Comparison of ENCODE assay signal across 8 cellular contexts in the genomic region with DNA sequence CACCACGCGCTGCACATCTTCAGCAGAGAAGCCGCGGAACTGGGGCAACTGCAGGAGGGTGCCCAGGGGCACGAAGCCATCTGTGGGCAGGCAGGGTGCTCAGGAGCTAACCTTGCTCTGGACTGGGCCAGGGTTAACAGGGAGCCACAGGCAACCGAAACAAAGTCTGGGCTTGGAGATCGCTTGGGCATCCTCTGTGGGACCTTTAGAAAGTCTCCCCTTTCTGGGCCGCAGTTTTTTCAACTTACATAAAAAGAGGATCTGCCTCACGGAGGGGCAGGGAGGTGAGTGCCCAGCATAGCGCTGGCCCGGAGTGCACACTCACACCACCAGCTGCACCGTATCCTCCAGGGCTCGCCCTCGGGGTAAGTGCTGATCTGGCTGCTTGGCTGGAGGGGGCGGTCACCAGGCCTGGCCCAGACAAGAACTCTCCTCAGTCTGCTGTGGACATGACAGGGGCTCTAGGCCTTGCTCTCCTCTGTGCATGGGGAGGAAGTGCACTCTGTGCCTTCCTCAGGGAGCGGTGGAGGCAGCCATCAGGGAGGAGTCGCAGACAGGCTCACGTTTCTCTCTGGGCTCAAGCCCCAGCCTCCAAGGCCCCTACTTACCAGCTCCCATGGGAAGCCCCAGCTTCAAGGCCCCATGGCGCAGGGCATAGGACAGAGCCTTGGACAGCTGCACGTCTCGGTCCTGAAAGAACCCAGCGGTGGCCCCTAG. TPM values are rescaled to one million over a fixed set of nuclear protein-coding genes. Genes with fewer than 3 reads are reported as not detected.
A peak's percentile ranks its signal among the peaks of the same experiment; 100 is the strongest.
DNase-seq lines count a peak whose midpoint lies in the region; ATAC-seq and TF ChIP-seq lines count a peak whose summit lies in the region.

No MANE protein-coding gene starts in this region.

- BruUV-seq in A673 (replicated peaks; lab: Mats Ljungman, UMichigan) (no TSS peak), IMR-90 (replicated peaks; lab: Mats Ljungman, UMichigan) (no TSS peak), MCF 10A (replicated peaks; lab: Mats Ljungman, UMichigan) (no TSS peak)

- no peaks in the 10 kb centered on the region for H3K27me3 ChIP-seq in A673 (replicated peaks; ENCODE audit: insufficient read depth, low read depth, low read length, poor library complexity)
- H3K27me3 ChIP-seq in IMR-90 (ENCODE audit: control insufficient read depth, insufficient read depth, low read length): no peaks in the 10 kb centered on the region

- peak overlapping the region; percentile 95 for H3K4me2 ChIP-seq in IMR-90 (ENCODE audit: low read depth, low read length)

- H2AK9ac ChIP-seq in IMR-90 (replicated peaks; ENCODE audit: low read depth, low read length, poor library complexity): peak overlapping the region; percentile 100

- H3K23ac ChIP-seq in IMR-90 (ENCODE audit: low read depth, low read length): peak overlapping the region; percentile 92

- no peaks in the 10 kb centered on the region for H3K9me3 Mint-ChIP-seq in MCF 10A (ENCODE audit: unreplicated experiment)

- H3K4me3 ChIP-seq in A673 (ENCODE audit: low read depth, low read length, poor library complexity, severe bottlenecking) (peak overlapping the region; percentile 87), IMR-90 (ENCODE audit: insufficient read depth, low read depth, low read length) (peak overlapping the region; percentile 95), mucosa of descending colon (peak overlapping the region; percentile 60)

- peak overlapping the region; percentile 90 for H2BK5ac ChIP-seq in IMR-90 (ENCODE audit: low read depth, low read length, poor library complexity, severe bottlenecking)

- no peak for TF ChIP-seq CTCF in A673 (conservative IDR thresholded peaks at IDR 0.05; ENCODE audit: low read depth, low read length)
- TF ChIP-seq CTCF in IMR-90 (conservative IDR thresholded peaks at IDR 0.05; ENCODE audit: low read depth, low read length): no peak
- no peak for TF ChIP-seq CTCF in MCF 10A (IDR thresholded peaks at IDR 0.05; ENCODE audit: unreplicated experiment)
- TF ChIP-seq CTCF in mucosa of descending colon (IDR thresholded peaks at IDR 0.05): no peak

- H3K4me3 Mint-ChIP-seq in MCF 10A (ENCODE audit: unreplicated experiment): peak overlapping the region; percentile 80

- peaks cover 22 to 54% of the 10 kb centered on the region in 2 experiments; a peak in 3 of 4 replicates for H3K79me1 ChIP-seq in IMR-90 (ENCODE audit: low read depth in 1 of 2, low read length in 2 of 2)

- H4K91ac ChIP-seq in IMR-90 (ENCODE audit: insufficient read depth, low read depth, low read length): peak overlapping the region; percentile 92; the same call in 1 of the 2 replicates

- TF ChIP-seq RAD21 in IMR-90 (IDR thresholded peaks at IDR 0.05; ENCODE audit: low read length): no peak

- H2AK5ac ChIP-seq in IMR-90 (ENCODE audit: low read depth, low read length): peak overlapping the region; percentile 94

- H3K4me1 ChIP-seq in A673 (ENCODE audit: insufficient read depth, low read length, poor library complexity, severe bottlenecking): peaks cover 22% of the 10 kb centered on the region
- H3K4me1 ChIP-seq in IMR-90 (ENCODE audit: control insufficient read depth, insufficient read depth, low read length): peaks cover 20% of the 10 kb centered on the region
- peaks cover 34% of the 10 kb centered on the region for H3K4me1 ChIP-seq in mucosa of descending colon (ENCODE audit: low read depth)

- no peak overlapping the region for H4K5ac ChIP-seq in IMR-90 (ENCODE audit: low read depth, low read length)

- no peak overlapping the region for H2BK120ac ChIP-seq in IMR-90 (ENCODE audit: low read depth, low read length)

- no peak overlapping the region for H2BK15ac ChIP-seq in IMR-90 (ENCODE audit: low read depth, low read length)

- dilution Hi-C loops in IMR-90 (cut with HindIII; ENCODE audit: low sequenced_read_pairs, unreplicated experiment): no loop called here

- peak overlapping the region; percentile 86 to 99; a peak in 2 of 4 replicates for H4K8ac ChIP-seq in IMR-90 (ENCODE audit: low read depth in 2 of 2, low read length in 2 of 2)

- in situ Hi-C loops in IMR-90 (cut with MboI; ENCODE audit: low sequenced_read_pairs): no loop called here

- intact Hi-C loops in A673 (cut with micrococcal nuclease; ENCODE audit: unreplicated experiment) (no loop called here), IMR-90 (cut with micrococcal nuclease) (no loop called here), MCF 10A (cut with micrococcal nuclease) (no loop called here), mucosa of descending colon (cut with DNase I, micrococcal nuclease) (no loop called here)

- peak overlapping the region; percentile 87 for H3K27ac ChIP-seq in A673 (ENCODE audit: low read depth, low read length, poor library complexity, severe bottlenecking)
- H3K27ac ChIP-seq in IMR-90 (ENCODE audit: insufficient read depth, low read length): peak overlapping the region; percentile 85; the same call in 1 of the 2 replicates

- WGBS in IMR-90 (ENCODE audit: extremely low coverage in 2 of 2, insufficient read length in 1 of 2), 2 experiments: 86% methylated on average over 9 of the region's 22 CpGs; no CpG with 5 or more reads in 1 of the 2 experiments

- peak overlapping the region; percentile 93 for H3K9ac ChIP-seq in IMR-90 (ENCODE audit: low read depth, low read length)

- POLR2A ChIA-PET in A673 (lab: Charles Lee; ENCODE audit: low non-redundant PET) (interaction anchor here (0.6 kb wide), 1 partner anchor 14 kb away, joined by 7 read pairs; no protein-coding TSS in a partner anchor), IMR-90 (lab: Charles Lee; ENCODE audit: unreplicated experiment) (no interaction called here), MCF 10A (lab: Yijun Ruan, JAX) (interaction anchor here (0.8 to 11.9 kb wide), 7 partner anchors 11 to 93 kb away, joined by 3 to 122 read pairs (median 3); a partner anchor contains a TSS)

- H3K36me3 Mint-ChIP-seq in MCF 10A (ENCODE audit: insufficient read depth, unreplicated experiment): peaks cover 6% of the 10 kb centered on the region

- H3K18ac ChIP-seq in IMR-90 (ENCODE audit: low read depth, low read length): no peak overlapping the region

- H3K14ac ChIP-seq in IMR-90 (replicated peaks; ENCODE audit: low read depth, low read length): peak overlapping the region; percentile 95

- H3K36me3 ChIP-seq in A673 (ENCODE audit: insufficient read depth, low read length, poor library complexity, severe bottlenecking): peaks cover 28% of the 10 kb centered on the region
- peaks cover 5% of the 10 kb centered on the region for H3K36me3 ChIP-seq in IMR-90 (ENCODE audit: control insufficient read depth, insufficient read depth, low read length)
- H3K36me3 ChIP-seq in mucosa of descending colon (ENCODE audit: low read depth): no peaks in the 10 kb centered on the region

- no peaks in the 10 kb centered on the region for H3K27me3 Mint-ChIP-seq in MCF 10A (ENCODE audit: insufficient read depth, unreplicated experiment)

- TF ChIP-seq POLR2A in IMR-90 (IDR thresholded peaks at IDR 0.05; ENCODE audit: low read depth, low read length) (no peak), GM18505 (IDR thresholded peaks at IDR 0.05; ENCODE audit: borderline replicate concordance, extremely low read depth, insufficient read depth, insufficient read length) (no peak)

- peak overlapping the region; percentile 95 for H3K4ac ChIP-seq in IMR-90 (ENCODE audit: low read depth, low read length)

- no peaks in the 10 kb centered on the region for H3K9me3 ChIP-seq in A673 (ENCODE audit: low read depth, low read length, poor library complexity, severe bottlenecking)
- no peaks in the 10 kb centered on the region for H3K9me3 ChIP-seq in IMR-90 (ENCODE audit: control insufficient read depth, insufficient read depth, low read length)
- H3K9me3 ChIP-seq in mucosa of descending colon: no peaks in the 10 kb centered on the region

- H4K20me1 ChIP-seq in IMR-90 (ENCODE audit: insufficient read depth, low read length): no peaks in the 10 kb centered on the region; the same call in 1 of the 2 replicates

- no peak overlapping the region for H3K56ac ChIP-seq in IMR-90 (ENCODE audit: extremely low read depth, insufficient read depth, low read length)

- H2AFZ ChIP-seq in IMR-90 (replicated peaks; ENCODE audit: low read length, poor library complexity): peak overlapping the region; percentile 99

- no peak overlapping the region for H3K27ac Mint-ChIP-seq in MCF 10A (ENCODE audit: low read depth, unreplicated experiment)

- no peak for DNase-seq in A673 (ENCODE audit: low spot score)
- no peak for DNase-seq in IMR-90
- no peak for DNase-seq in MCF 10A (ENCODE audit: unreplicated experiment)
- peak in 1 of 3 donors; percentile 36 for DNase-seq in mucosa of descending colon
- no peak for DNase-seq in superior temporal gyrus (ENCODE audit: extremely low spot score)

- H3K4me1 Mint-ChIP-seq in MCF 10A (ENCODE audit: insufficient read depth, unreplicated experiment): peaks cover 8% of the 10 kb centered on the region

- peaks cover 19% of the 10 kb centered on the region for H3K9me1 ChIP-seq in IMR-90 (ENCODE audit: insufficient read depth, low read length)

- no peak overlapping the region for H2BK20ac ChIP-seq in IMR-90 (ENCODE audit: low read depth, low read length)

- CTCF ChIA-PET in A673 (lab: Charles Lee) (interaction anchor here (0.9 to 1.4 kb wide), 2 partner anchors 19 to 76 kb away, joined by 3 read pairs; a partner anchor contains a TSS), IMR-90 (lab: Yijun Ruan, JAX) (no interaction called here), MCF 10A (lab: Yijun Ruan, JAX) (interaction anchor here (0.6 to 4.7 kb wide), 5 partner anchors 9 to 132 kb away, joined by 3 to 22 read pairs (median 3); no protein-coding TSS in a partner anchor)

- no peak for ATAC-seq in IMR-90 (ENCODE audit: low read depth)
- no peak for ATAC-seq in mucosa of descending colon
- ATAC-seq in HG03457 (IDR thresholded peaks at IDR 0.05; ENCODE audit: unreplicated experiment): no peak
- no peak for ATAC-seq in HG03469 (IDR thresholded peaks at IDR 0.05; ENCODE audit: unreplicated experiment)
- no peak for ATAC-seq in GM18505 (IDR thresholded peaks at IDR 0.05; ENCODE audit: unreplicated experiment)

RNA-seq across cellular contexts. Expression of a gene that starts 0.9 kb away (rescaled TPM):
- total RNA-seq in A673 (2021) (43.6 and 59.6 TPM in 2 replicates), IMR-90 (2012; rRNA removed) (43.0 and 81.9 TPM in 2 replicates), MCF 10A (2022) (27.0 and 31.3 TPM in 2 replicates), mucosa of descending colon (10 to 100 TPM; 50.6 to 55.1 (median 53.1) TPM)
- polyA plus RNA-seq in IMR-90 (2012; rRNA removed): 63.2 and 64.2 TPM in 2 replicates
- polyA plus RNA-seq in IMR-90 (2012; cell fraction: cytosol; rRNA removed): 47.6 and 95.6 TPM in 2 replicates
- polyA plus RNA-seq in IMR-90 (2012; cell fraction: nucleus; rRNA removed; ENCODE audit: low replicate concordance): 119 and 279 TPM in 2 replicates

RNA-seq across cellular contexts. Expression of a gene that starts 1.0 kb away (rescaled TPM):
- 72.4 and 73.8 TPM in 2 replicates for total RNA-seq in A673 (2021)
- 21.3 and 24.4 TPM in 2 replicates for total RNA-seq in IMR-90 (2012; rRNA removed)
- 44.6 and 55.3 TPM in 2 replicates for polyA plus RNA-seq in IMR-90 (2012; rRNA removed)
- 70.5 and 80.0 TPM in 2 replicates for polyA plus RNA-seq in IMR-90 (2012; cell fraction: cytosol; rRNA removed)
- 64.5 and 161 TPM in 2 replicates for polyA plus RNA-seq in IMR-90 (2012; cell fraction: nucleus; rRNA removed; ENCODE audit: low replicate concordance)
- 51.0 and 73.6 TPM in 2 replicates for total RNA-seq in MCF 10A (2022)
- total RNA-seq in mucosa of descending colon: 100 to 1,000 TPM in 2 of 3 donors, 10 to 100 TPM in 1; 81.6 to 137 (median 119) TPM

RNA-seq across cellular contexts. Expression of a gene that starts 5.3 kb away (rescaled TPM):
- 20.2 and 23.9 TPM in 2 replicates for total RNA-seq in A673 (2021)
- 2.2 and 3.9 TPM in 2 replicates for total RNA-seq in IMR-90 (2012; rRNA removed)
- polyA plus RNA-seq in IMR-90 (2012; rRNA removed): 22.8 and 30.3 TPM in 2 replicates
- 10.8 and 31.8 TPM in 2 replicates for polyA plus RNA-seq in IMR-90 (2012; cell fraction: cytosol; rRNA removed)
- 39.6 and 66.8 TPM in 2 replicates for polyA plus RNA-seq in IMR-90 (2012; cell fraction: nucleus; rRNA removed; ENCODE audit: low replicate concordance)
- 19.5 and 27.0 TPM in 2 replicates for total RNA-seq in MCF 10A (2022)
- 10 to 100 TPM; 43.6 to 57.6 (median 50.7) TPM for total RNA-seq in mucosa of descending colon

RNA-seq across cellular contexts. Expression of a gene that starts 9.3 kb away (rescaled TPM):
- total RNA-seq in A673 (2021) (93.3 and 108 TPM in 2 replicates), IMR-90 (2012; rRNA removed) (3.0 and 3.9 TPM in 2 replicates), MCF 10A (2022) (46.0 and 60.3 TPM in 2 replicates), mucosa of descending colon (100 to 1,000 TPM in 1 of 3 donors, 10 to 100 TPM in 2; 45.3 to 156 (median 45.6) TPM)
- 23.9 and 25.1 TPM in 2 replicates for polyA plus RNA-seq in IMR-90 (2012; rRNA removed)
- polyA plus RNA-seq in IMR-90 (2012; cell fraction: cytosol; rRNA removed): 29.6 and 45.2 TPM in 2 replicates
- 24.3 and 30.6 TPM in 2 replicates for polyA plus RNA-seq in IMR-90 (2012; cell fraction: nucleus; rRNA removed; ENCODE audit: low replicate concordance)

RNA-seq across cellular contexts. Expression of a gene that starts 15.8 kb away (rescaled TPM):
- total RNA-seq in A673 (2021) (57.5 and 63.1 TPM in 2 replicates), IMR-90 (2012; rRNA removed) (36.2 and 62.5 TPM in 2 replicates), MCF 10A (2022) (84.7 and 86.0 TPM in 2 replicates), mucosa of descending colon (10 to 100 TPM; 67.5 to 91.0 (median 75.8) TPM)
- 68.6 and 76.4 TPM in 2 replicates for polyA plus RNA-seq in IMR-90 (2012; rRNA removed)
- polyA plus RNA-seq in IMR-90 (2012; cell fraction: cytosol; rRNA removed): 114 and 135 TPM in 2 replicates
- 46.8 and 53.6 TPM in 2 replicates for polyA plus RNA-seq in IMR-90 (2012; cell fraction: nucleus; rRNA removed; ENCODE audit: low replicate concordance)
